ENCODE assay signal across 10 cellular contexts in the genomic region with DNA sequence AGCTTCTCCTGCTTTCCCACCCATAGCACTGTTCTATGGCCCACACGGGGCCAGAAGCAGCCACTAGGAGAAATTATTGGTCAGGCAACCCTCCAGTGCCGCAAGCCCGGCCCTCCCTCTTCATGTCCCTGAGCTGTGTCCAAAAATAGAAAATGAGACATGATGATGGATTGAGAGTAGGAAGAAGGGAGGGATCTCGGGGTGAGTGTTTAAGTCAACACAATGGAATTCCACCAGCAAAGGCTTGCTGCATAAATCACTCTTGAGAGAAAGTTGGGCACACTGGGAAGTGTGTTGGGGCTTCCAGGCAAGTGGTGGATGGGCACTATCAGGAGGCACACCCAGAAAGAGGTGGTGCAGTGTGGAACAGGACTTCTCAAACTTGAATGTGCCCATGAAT.
DNase-seq lines count a peak whose midpoint lies in the region; ATAC-seq and TF ChIP-seq lines count a peak whose summit lies in the region.
"Had no signal": no experiment of that assay in that cellular context is flagged by ENCODE, and none has a peak within 500 bp of the region (broad histone marks: within the 10 kb centered on the region; RNA-seq: fewer than 3 reads in every experiment).

No MANE protein-coding gene starts in this region.

- no peak for TF ChIP-seq EP300 in transverse colon (IDR thresholded peaks at IDR 0.05; ENCODE audit: low read depth)

- no peaks in the 10 kb centered on the region for H3K9me3 ChIP-seq in transverse colon
- H3K9me3 ChIP-seq in BE2C = no peaks in the 10 kb centered on the region

- no peak overlapping the region for H3K4me3 Mint-ChIP-seq in activated T-cell treated with anti-CD3 and anti-CD28 coated beads, Interleukin-2, amount 50 U/mL, for 72 hours

- no peak for TF ChIP-seq CTCF in epithelial cell of proximal tubule (conservative IDR thresholded peaks at IDR 0.05; ENCODE audit: low read depth, low read length)
- TF ChIP-seq CTCF in transverse colon (IDR thresholded peaks at IDR 0.05) = no peak
- no peak for TF ChIP-seq CTCF in BE2C (IDR thresholded peaks at IDR 0.05; ENCODE audit: low read depth, low read length)

- H3K27ac ChIP-seq in transverse colon = no peak overlapping the region

- no peak overlapping the region for H3K27ac Mint-ChIP-seq in activated T-cell treated with anti-CD3 and anti-CD28 coated beads, Interleukin-2, amount 50 U/mL, for 72 hours
- H3K27ac Mint-ChIP-seq: activated naive CD4-positive, alpha-beta T cell treated with anti-CD3 and anti-CD28 coated beads, Interleukin-2, amount 50 U/mL, for 72 hours had no signal

- H3K36me3 Mint-ChIP-seq in activated T-cell treated with anti-CD3 and anti-CD28 coated beads, Interleukin-2, amount 50 U/mL, for 72 hours (ENCODE audit: insufficient read depth in 2 of 2) = no peaks in the 10 kb centered on the region
- H3K36me3 Mint-ChIP-seq: activated naive CD4-positive, alpha-beta T cell treated with anti-CD3 and anti-CD28 coated beads, Interleukin-2, amount 50 U/mL, for 72 hours had no signal

- H3K27me3 ChIP-seq in transverse colon (peaks cover 10% of the 10 kb centered on the region), BE2C (peaks cover 5% of the 10 kb centered on the region; the same call in 1 of the 2 replicates)

- H3K4me3 ChIP-seq in epithelial cell of proximal tubule (ENCODE audit: low read depth, low read length) (no peak overlapping the region), transverse colon (no peak overlapping the region), BE2C (ENCODE audit: low read depth, low read length) (no peak overlapping the region)

- no peaks in the 10 kb centered on the region for H3K4me1 ChIP-seq in transverse colon
- no peaks in the 10 kb centered on the region for H3K4me1 ChIP-seq in BE2C

- intact Hi-C loops in transverse colon (cut with DNase I; ENCODE audit: low total_unique reads) = no loop called here

- H3K4me1 Mint-ChIP-seq in activated T-cell treated with anti-CD3 and anti-CD28 coated beads, Interleukin-2, amount 50 U/mL, for 72 hours (ENCODE audit: low read depth) = no peaks in the 10 kb centered on the region

- ATAC-seq in activated T-cell treated with anti-CD3 and anti-CD28 coated beads, Interleukin-2, amount 50 U/mL, for 72 hours (replicated peaks in 1 of 2) = no peak
- no peak for ATAC-seq in GM19035 (IDR thresholded peaks at IDR 0.05; ENCODE audit: unreplicated experiment)
- ATAC-seq: activated naive CD4-positive, alpha-beta T cell treated with anti-CD3 and anti-CD28 coated beads, Interleukin-2, amount 50 U/mL, for 72 hours had no signal

- DNase-seq in AG20443 (ENCODE audit: low spot score) (peak; percentile 91), NCI-H446 (lab: John Stamatoyannopoulos, UW) (peak; percentile 19 to 59), epithelial cell of proximal tubule (ENCODE audit: low read depth) (peak; percentile 70), myocyte (ENCODE audit: low read depth) (peak; percentile 98), transverse colon (no peak), BE2C (no peak)
- no peak for DNase-seq in activated T-cell treated with anti-CD3 and anti-CD28 coated beads, Interleukin-2, amount 50 U/mL, for 72 hours
- DNase-seq: NCI-H2081 treated with DMSO at 0.1 percent for 48 hours had no signal

- TF ChIP-seq POLR2A in transverse colon (IDR thresholded peaks at IDR 0.05) = no peak

- no peaks in the 10 kb centered on the region for H3K36me3 ChIP-seq in transverse colon
- no peaks in the 10 kb centered on the region for H3K36me3 ChIP-seq in BE2C

- H3K27me3 Mint-ChIP-seq in activated T-cell treated with anti-CD3 and anti-CD28 coated beads, Interleukin-2, amount 50 U/mL, for 72 hours (ENCODE audit: low read depth) = peaks cover 29% of the 10 kb centered on the region

- in situ Hi-C loops in transverse colon (cut with MboI; ENCODE audit: low pct_ligation_motif_present in 1 of 4, low pct_unique_long_range_greater_than_20kb in 1 of 4, low sequenced_read_pairs in 3 of 4) = no loop called here

- H3K9me3 Mint-ChIP-seq in activated T-cell treated with anti-CD3 and anti-CD28 coated beads, Interleukin-2, amount 50 U/mL, for 72 hours = no peaks in the 10 kb centered on the region
- H3K9me3 Mint-ChIP-seq: activated naive CD4-positive, alpha-beta T cell treated with anti-CD3 and anti-CD28 coated beads, Interleukin-2, amount 50 U/mL, for 72 hours had no signal

- 35% methylated on average over 4 of the region's 4 CpGs; no CpG with 5 or more reads in 1 of the 2 donors for WGBS in transverse colon (ENCODE audit: low coverage in 1 of 2), 2 donors

Comparison
In these comparisons a context has a peak if more than half of its experiments do, and no peak if none do; other contexts are left out.
1. DNase-seq: peak in AG20443 (single experiment), NCI-H446 (2 of 2), epithelial cell of proximal tubule (single experiment) and myocyte (single experiment); none in activated T-cell treated with anti-CD3 and anti-CD28 coated beads, Interleukin-2, amount 50 U/mL, for 72 hours (0 of 2), transverse colon (single experiment) and BE2C (single experiment).